Comparison of ENCODE assay signal across 22 cellular contexts in genomic region chr10:10680496-10680895, GRCh38.
"Had no signal": no experiment of that assay in that cellular context is flagged by ENCODE, and none has a peak within 500 bp of the region (broad histone marks: within the 10 kb centered on the region; RNA-seq: fewer than 3 reads in every experiment).

No MANE protein-coding gene starts in this region.

- ATAC-seq: K562, Panc1, PC-3 had no signal

- H3K9me3 Mint-ChIP-seq: IgD-negative memory B cell had no signal

- H3K4me1 Mint-ChIP-seq: IgD-negative memory B cell had no signal

- H3K27ac Mint-ChIP-seq: IgD-negative memory B cell had no signal

- H3K27ac ChIP-seq: KMS-11, RWPE1 had no signal

- H3K4me3 Mint-ChIP-seq: IgD-negative memory B cell had no signal

- H3K4me3 ChIP-seq: K562 had no signal

- DNase-seq: Kasumi-1, MM.1S, NCI-H1092 treated with DMSO at 0.1 percent for 48 hours, NCI-H1436, NCI-H187, NCI-H2029, NCI-H2081 treated with DMSO at 0.1 percent for 48 hours, NCI-H2171, NCI-H226, NCI-H446, NCI-H510A, NCI-H524 treated with DMSO at 0.1 percent for 48 hours, NCI-H69, NCI-H774, PC-3, SHP77, SK-N-SH had no signal
